Comparison of ENCODE assay signal across 8 cellular contexts in genomic region chr3:48548731-48549705, GRCh38. TPM values are rescaled to one million over a fixed set of nuclear protein-coding genes. Genes with fewer than 3 reads are reported as not detected.
DNase-seq lines count a peak whose midpoint lies in the region; TF ChIP-seq lines count a peak whose summit lies in the region.

No MANE protein-coding gene starts in this region.

- H3K36me3 Mint-ChIP-seq in HFFc6 (ENCODE audit: low read depth), result no peaks in the 10 kb centered on the region

- intact Hi-C loops in lower leg skin (cut with DNase I; ENCODE audit: low total_unique reads), result loop anchor here (10.0 kb wide), 1 partner anchor 84 kb away; a partner anchor contains a TSS

- H3K4me1 Mint-ChIP-seq in HFFc6 (ENCODE audit: low read depth), result no peaks in the 10 kb centered on the region

- H3K4me3 ChIP-seq in lower leg skin (ENCODE audit: low read depth, poor library complexity, severe bottlenecking), result no peak overlapping the region

- H3K27ac Mint-ChIP-seq in HFFc6, result peak overlapping the region; percentile 55

- TF ChIP-seq CTCF in HFFc6 (IDR thresholded peaks at IDR 0.05), result peak; percentile 97
- peak in 1 of 3 donors; percentile 81 for TF ChIP-seq CTCF in lower leg skin (IDR thresholded peaks at IDR 0.05)

- H3K9me3 Mint-ChIP-seq in HFFc6, result no peaks in the 10 kb centered on the region

- DNase-seq in DMS53 treated with DMSO at 0.1 percent for 48 hours (lab: John Stamatoyannopoulos, UW; ENCODE audit: unreplicated experiment) (peak; percentile 15), HFFc6 (peak; percentile 69), NCI-H774 (lab: John Stamatoyannopoulos, UW) (peak; percentile 7), dermis microvascular lymphatic vessel endothelial cell (ENCODE audit: low read depth in 2 of 2) (peak; percentile 63 to 77), lower leg skin (ENCODE audit: low spot score in 2 of 2) (peak; percentile 81 to 98), NCI-H1436 treated with DMSO at 0.1 percent for 48 hours (lab: John Stamatoyannopoulos, UW) (no peak)
- DNase-seq in activated CD4-positive, alpha-beta T cell treated with anti-CD3 and anti-CD28 coated beads, Interleukin-2, amount 50 U/mL, for 48 hours, result peak; percentile 88 to 90
- peak; percentile 70 to 74 (median 73) for DNase-seq in stimulated activated CD4-positive, alpha-beta T cell treated with anti-CD3 and anti-CD28 coated beads, TNF-alpha, amount 100 ng/mL, for 48 hours (ENCODE audit: low read depth in 3 of 3)

- peaks cover 2% of the 10 kb centered on the region; the same call in 1 of the 2 replicates for H3K27me3 Mint-ChIP-seq in HFFc6 (ENCODE audit: insufficient read depth)

- 67 to 71% methylated on average over 10 of the region's 10 CpGs for WGBS in lower leg skin, 2 donors

- no peak for TF ChIP-seq POLR2A in lower leg skin (IDR thresholded peaks at IDR 0.05)

- no peak overlapping the region for H3K4me3 Mint-ChIP-seq in HFFc6

RNA-seq across cellular contexts. Expression of gene PFKFB4, which starts 7.6 kb away (rescaled TPM):
- total RNA-seq in HFFc6 (2021; fragmentation: NEBNext Ultra II Directional; extraction: Animal tissue kit (Norgen Biotek cat#: 25700)), result 10 to 100 TPM in 1 of 6 experiments, 1 to 10 TPM in 5; 7.5 to 10.5 (median 8.9) TPM
- total RNA-seq in dermis microvascular lymphatic vessel endothelial cell, result 0.76 and 1.3 TPM in 2 replicates
- total RNA-seq in lower leg skin, result 1 to 10 TPM; 3.7 to 8.8 (median 6.4) TPM

RNA-seq across cellular contexts. Expression of gene UCN2, which starts 14.6 kb away (rescaled TPM):
- total RNA-seq in HFFc6 (2021; fragmentation: NEBNext Ultra II Directional; extraction: Animal tissue kit (Norgen Biotek cat#: 25700)), result 1 to 10 TPM; 4.3 to 6.4 (median 5.0) TPM
- total RNA-seq in dermis microvascular lymphatic vessel endothelial cell (not detected in 2 replicates), lower leg skin (1 to 10 TPM; 4.8 to 9.8 (median 6.2) TPM)

RNA-seq across cellular contexts. Expression of gene SHISA5, which starts 45.0 kb away (rescaled TPM):
- 100 to 1,000 TPM; 266 to 286 (median 277) TPM for total RNA-seq in HFFc6 (2021; fragmentation: NEBNext Ultra II Directional; extraction: Animal tissue kit (Norgen Biotek cat#: 25700))
- total RNA-seq in dermis microvascular lymphatic vessel endothelial cell, result 71.8 and 91.9 TPM in 2 replicates
- 10 to 100 TPM; 64.3 to 93.6 (median 71.0) TPM for total RNA-seq in lower leg skin

RNA-seq across cellular contexts. Expression of gene COL7A1, which starts 46.1 kb away (rescaled TPM):
- total RNA-seq in HFFc6 (2021; fragmentation: NEBNext Ultra II Directional; extraction: Animal tissue kit (Norgen Biotek cat#: 25700)), result 100 to 1,000 TPM in 1 of 6 experiments, 10 to 100 TPM in 5; 74.9 to 113 (median 80.8) TPM
- total RNA-seq in dermis microvascular lymphatic vessel endothelial cell (under 0.01 and 0.13 TPM in 2 replicates), lower leg skin (100 to 1,000 TPM; 159 to 393 (median 199) TPM)
